ENCODE assay signal across 1 cellular context in genomic region chr11:108009497-108010360, GRCh38.
TF ChIP-seq lines count a peak whose summit lies in the region.

No MANE protein-coding gene starts in this region.

TF ChIP-seq in HepG2, 621 proteins besides CTCF, POLR2A, EP300 and RAD21 (continued from another document and continues in another):
- no peak for TF ChIP-seq ZNF407 (CRISPR knock-in tag; IDR thresholded peaks at IDR 0.05; ENCODE audit: not compliant biosample characterization)
- no peak for TF ChIP-seq SNAPC2 (CRISPR knock-in tag; IDR thresholded peaks at IDR 0.05)
- TF ChIP-seq ZNF251 (CRISPR knock-in tag; IDR thresholded peaks at IDR 0.05): no peak
- TF ChIP-seq ZNF614 (CRISPR knock-in tag; IDR thresholded peaks at IDR 0.05; ENCODE audit: borderline replicate concordance): no peak
- no peak for TF ChIP-seq ZNF574 (CRISPR knock-in tag; IDR thresholded peaks at IDR 0.05)
- no peak for TF ChIP-seq ZNF629 (CRISPR knock-in tag; conservative IDR thresholded peaks at IDR 0.05)
- TF ChIP-seq PHF21A (CRISPR knock-in tag; IDR thresholded peaks at IDR 0.05): no peak
- no peak for TF ChIP-seq FOSL1 (CRISPR knock-in tag; IDR thresholded peaks at IDR 0.05; ENCODE audit: borderline replicate concordance)
- TF ChIP-seq ZBTB25 (CRISPR knock-in tag; IDR thresholded peaks at IDR 0.05): no peak
- no peak for TF ChIP-seq ZNF776 (CRISPR knock-in tag; IDR thresholded peaks at IDR 0.05)
- TF ChIP-seq CREB1 (IDR thresholded peaks at IDR 0.05): no peak
- TF ChIP-seq CREB1 (CRISPR knock-in tag; IDR thresholded peaks at IDR 0.05): no peak
- TF ChIP-seq TP53 (CRISPR knock-in tag; conservative IDR thresholded peaks at IDR 0.05): no peak
- TF ChIP-seq SRSF1 (optimal IDR thresholded peaks at IDR 0.05; ENCODE audit: low read depth, low read length): no peak
- no peak for TF ChIP-seq PATZ1 (CRISPR knock-in tag; IDR thresholded peaks at IDR 0.05)
- TF ChIP-seq E2F1 (CRISPR knock-in tag; IDR thresholded peaks at IDR 0.05): no peak
- TF ChIP-seq TAF15 (IDR thresholded peaks at IDR 0.05; ENCODE audit: low read depth, low read length, poor library complexity, severe bottlenecking): no peak
- no peak for TF ChIP-seq ZNF512 (CRISPR knock-in tag; IDR thresholded peaks at IDR 0.05)
- no peak; the same call in 1 of the 2 replicates for TF ChIP-seq ZNF142 (CRISPR knock-in tag; IDR thresholded peaks at IDR 0.05)
- no peak for TF ChIP-seq MTA3 (CRISPR knock-in tag; IDR thresholded peaks at IDR 0.05)
- TF ChIP-seq CBX5 (CRISPR knock-in tag; IDR thresholded peaks at IDR 0.05; ENCODE audit: borderline replicate concordance): no peak
- TF ChIP-seq ZNF598 (CRISPR knock-in tag; IDR thresholded peaks at IDR 0.05; ENCODE audit: borderline replicate concordance): no peak
- no peak for TF ChIP-seq ZNF512B (CRISPR knock-in tag; IDR thresholded peaks at IDR 0.05; ENCODE audit: borderline replicate concordance)
- TF ChIP-seq MAF1 (CRISPR knock-in tag; IDR thresholded peaks at IDR 0.05; ENCODE audit: borderline replicate concordance): no peak
- TF ChIP-seq ZC3H13 (CRISPR knock-in tag; IDR thresholded peaks at IDR 0.05): no peak; the same call in 1 of the 2 replicates
- 0 out of 2 replicates have a peak, but pooled peaks have one; percentile 23 for TF ChIP-seq ZNF430 (CRISPR knock-in tag; IDR thresholded peaks at IDR 0.05)
- TF ChIP-seq ZNF724P (CRISPR knock-in tag; IDR thresholded peaks at IDR 0.05; ENCODE audit: borderline replicate concordance): no peak
- TF ChIP-seq ZNF383 (CRISPR knock-in tag; IDR thresholded peaks at IDR 0.05; ENCODE audit: borderline replicate concordance): no peak
- TF ChIP-seq TGIF2 (CRISPR knock-in tag; IDR thresholded peaks at IDR 0.05): no peak
